ENCODE assay signal across 1 cellular context in the genomic region with DNA sequence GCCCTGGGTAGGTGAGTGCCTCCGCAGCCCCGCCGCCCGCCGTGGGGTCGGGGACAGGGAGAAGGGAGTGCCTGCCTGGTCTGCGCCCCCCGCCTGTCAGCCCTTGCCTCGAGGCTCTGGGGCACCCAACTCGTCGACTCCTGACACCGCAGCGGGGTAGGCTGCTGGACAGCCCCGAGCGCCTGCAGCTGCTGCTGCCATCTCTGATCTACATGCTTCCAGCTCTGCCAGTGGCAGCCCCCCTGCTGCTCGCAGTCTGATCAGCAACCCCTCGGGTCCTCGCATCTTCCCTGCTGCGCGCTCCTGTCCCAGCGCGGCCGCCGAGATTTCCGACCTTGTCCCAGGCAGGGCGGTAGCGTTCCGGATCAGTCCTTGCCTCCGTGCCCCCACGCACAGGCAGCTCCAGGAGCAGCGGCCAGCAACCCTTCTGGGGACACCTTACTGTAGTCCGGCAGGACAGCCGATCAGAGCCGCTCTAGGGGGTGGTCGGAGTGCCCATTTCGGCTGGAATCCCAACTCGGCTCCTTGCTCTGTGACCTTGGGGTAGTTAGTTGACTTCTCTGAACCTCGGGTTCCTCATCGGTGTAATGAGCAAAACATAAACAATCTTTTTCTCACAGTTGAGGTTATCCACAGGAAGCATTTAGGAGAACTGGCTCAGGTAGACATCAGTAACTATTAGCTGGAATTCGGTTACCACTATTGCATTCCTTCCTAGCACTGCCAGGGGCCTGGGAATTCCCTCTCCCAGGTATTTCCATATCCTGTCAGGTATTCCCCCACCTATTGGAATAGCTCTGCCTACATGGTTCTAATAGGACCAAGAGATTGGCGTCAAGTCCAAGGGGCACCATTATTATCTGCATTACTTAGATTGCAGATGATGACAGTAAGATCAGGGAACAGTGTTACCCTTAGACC.
TF ChIP-seq lines count a peak whose summit lies in the region.

No MANE protein-coding gene starts in this region.

TF ChIP-seq in HepG2, 621 proteins besides CTCF, POLR2A, EP300 and RAD21:
- TF ChIP-seq PRPF4 (IDR thresholded peaks at IDR 0.05; ENCODE audit: low read depth, low read length, poor library complexity, severe bottlenecking) (no peak), RBFOX2 (IDR thresholded peaks at IDR 0.05; ENCODE audit: low read depth, low read length) (peak; percentile 54; the same call in 1 of the 2 replicates), SP1 (IDR thresholded peaks at IDR 0.05) (no peak), SP1 (CRISPR knock-in tag; IDR thresholded peaks at IDR 0.05) (no peak), GATAD2A (CRISPR knock-in tag; IDR thresholded peaks at IDR 0.05) (no peak), PCBP2 (optimal IDR thresholded peaks at IDR 0.05; ENCODE audit: low read depth, low read length, poor library complexity, severe bottlenecking) (no peak), ZNF232 (CRISPR knock-in tag; IDR thresholded peaks at IDR 0.05; ENCODE audit: borderline replicate concordance) (no peak), TFDP1 (CRISPR knock-in tag; IDR thresholded peaks at IDR 0.05; ENCODE audit: borderline replicate concordance) (no peak), NFATC3 (CRISPR knock-in tag; IDR thresholded peaks at IDR 0.05) (no peak), ISL2 (CRISPR knock-in tag; IDR thresholded peaks at IDR 0.05) (no peak), ZNF572 (CRISPR knock-in tag; IDR thresholded peaks at IDR 0.05) (no peak), ELF1 (CRISPR knock-in tag; IDR thresholded peaks at IDR 0.05) (no peak), EEA1 (CRISPR knock-in tag; IDR thresholded peaks at IDR 0.05; ENCODE audit: borderline replicate concordance) (no peak), TOPORS (CRISPR knock-in tag; IDR thresholded peaks at IDR 0.05) (no peak), ZNF768 (CRISPR knock-in tag; IDR thresholded peaks at IDR 0.05) (peak; percentile 87), AGO1 (IDR thresholded peaks at IDR 0.05; ENCODE audit: low read depth, low read length, poor library complexity, severe bottlenecking) (peak; percentile 90), FOXP1 (IDR thresholded peaks at IDR 0.05) (no peak), FOXP1 (CRISPR knock-in tag; IDR thresholded peaks at IDR 0.05) (no peak), NFE2L2 (IDR thresholded peaks at IDR 0.05; ENCODE audit: low read length) (no peak), ESRRA (CRISPR knock-in tag; IDR thresholded peaks at IDR 0.05; ENCODE audit: low read depth) (no peak), ZNF549 (CRISPR knock-in tag; IDR thresholded peaks at IDR 0.05) (no peak), AGO2 (optimal IDR thresholded peaks at IDR 0.05; ENCODE audit: low read depth, low read length) (peak; percentile 96), RCOR2 (CRISPR knock-in tag; IDR thresholded peaks at IDR 0.05) (no peak), ATF1 (CRISPR knock-in tag; IDR thresholded peaks at IDR 0.05) (no peak), ZC3H13 (CRISPR knock-in tag; IDR thresholded peaks at IDR 0.05) (peak; percentile 81; the same call in 1 of the 2 replicates)
- TF ChIP-seq, protein P1, sequence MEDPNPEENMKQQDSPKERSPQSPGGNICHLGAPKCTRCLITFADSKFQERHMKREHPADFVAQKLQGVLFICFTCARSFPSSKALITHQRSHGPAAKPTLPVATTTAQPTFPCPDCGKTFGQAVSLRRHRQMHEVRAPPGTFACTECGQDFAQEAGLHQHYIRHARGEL (CRISPR knock-in tag; IDR thresholded peaks at IDR 0.05): no peak
- TF ChIP-seq, protein P2, sequence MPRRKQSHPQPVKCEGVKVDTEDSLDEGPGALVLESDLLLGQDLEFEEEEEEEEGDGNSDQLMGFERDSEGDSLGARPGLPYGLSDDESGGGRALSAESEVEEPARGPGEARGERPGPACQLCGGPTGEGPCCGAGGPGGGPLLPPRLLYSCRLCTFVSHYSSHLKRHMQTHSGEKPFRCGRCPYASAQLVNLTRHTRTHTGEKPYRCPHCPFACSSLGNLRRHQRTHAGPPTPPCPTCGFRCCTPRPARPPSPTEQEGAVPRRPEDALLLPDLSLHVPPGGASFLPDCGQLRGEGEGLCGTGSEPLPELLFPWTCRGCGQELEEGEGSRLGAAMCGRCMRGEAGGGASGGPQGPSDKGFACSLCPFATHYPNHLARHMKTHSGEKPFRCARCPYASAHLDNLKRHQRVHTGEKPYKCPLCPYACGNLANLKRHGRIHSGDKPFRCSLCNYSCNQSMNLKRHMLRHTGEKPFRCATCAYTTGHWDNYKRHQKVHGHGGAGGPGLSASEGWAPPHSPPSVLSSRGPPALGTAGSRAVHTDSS (CRISPR knock-in tag; conservative IDR thresholded peaks at IDR 0.05): no peak
- TF ChIP-seq, protein P3, sequence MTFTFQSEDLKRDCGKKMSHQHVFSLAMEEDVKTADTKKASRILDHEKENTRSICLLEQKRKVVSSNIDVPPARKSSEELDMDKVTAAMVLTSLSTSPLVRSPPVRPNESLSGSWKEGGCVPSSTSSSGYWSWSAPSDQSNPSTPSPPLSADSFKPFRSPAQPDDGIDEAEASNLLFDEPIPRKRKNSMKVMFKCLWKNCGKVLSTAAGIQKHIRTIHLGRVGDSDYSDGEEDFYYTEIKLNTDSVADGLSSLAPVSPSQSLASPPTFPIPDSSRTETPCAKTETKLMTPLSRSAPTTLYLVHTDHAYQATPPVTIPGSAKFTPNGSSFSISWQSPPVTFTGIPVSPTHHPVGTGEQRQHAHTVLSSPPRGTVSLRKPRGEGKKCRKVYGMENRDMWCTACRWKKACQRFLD (CRISPR knock-in tag; IDR thresholded peaks at IDR 0.05; ENCODE audit: borderline replicate concordance): no peak
- TF ChIP-seq, protein P4, sequence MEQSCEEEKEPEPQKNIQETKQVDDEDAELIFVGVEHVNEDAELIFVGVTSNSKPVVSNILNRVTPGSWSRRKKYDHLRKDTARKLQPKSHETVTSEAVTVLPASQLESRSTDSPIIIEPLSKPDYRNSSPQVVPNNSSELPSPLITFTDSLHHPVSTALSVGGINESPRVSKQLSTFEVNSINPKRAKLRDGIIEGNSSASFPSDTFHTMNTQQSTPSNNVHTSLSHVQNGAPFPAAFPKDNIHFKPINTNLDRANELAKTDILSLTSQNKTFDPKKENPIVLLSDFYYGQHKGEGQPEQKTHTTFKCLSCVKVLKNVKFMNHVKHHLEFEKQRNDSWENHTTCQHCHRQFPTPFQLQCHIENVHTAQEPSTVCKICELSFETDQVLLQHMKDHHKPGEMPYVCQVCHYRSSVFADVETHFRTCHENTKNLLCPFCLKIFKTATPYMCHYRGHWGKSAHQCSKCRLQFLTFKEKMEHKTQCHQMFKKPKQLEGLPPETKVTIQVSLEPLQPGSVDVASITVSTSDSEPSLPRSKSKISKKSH (CRISPR knock-in tag; IDR thresholded peaks at IDR 0.05; ENCODE audit: borderline replicate concordance): no peak
